16 cellular contexts compared by ENCODE assay signal in genomic region chr3:155876037-155876436, GRCh38.
"Had no signal": no experiment of that assay in that cellular context is flagged by ENCODE, and none has a peak within 500 bp of the region (broad histone marks: within the 10 kb centered on the region; RNA-seq: fewer than 3 reads in every experiment).

No MANE protein-coding gene starts in this region.

- H3K36me3 Mint-ChIP-seq: immature natural killer cell, memory B cell had no signal

- H3K36me3 ChIP-seq: colonic mucosa, gastrocnemius medialis, thoracic aorta had no signal

- H3K4me1 ChIP-seq: colonic mucosa had no signal

- H3K9me3 Mint-ChIP-seq: activated CD4-positive, alpha-beta memory T cell treated with anti-CD3 and anti-CD28 coated beads, Interleukin-2, amount 10 ng/mL, durations not matched to agents 7 days and 5 days; activated naive CD8-positive, alpha-beta T cell treated with anti-CD3 and anti-CD28 coated beads for 36 hours; immature natural killer cell; memory B cell; naive thymus-derived CD8-positive, alpha-beta T cell; stimulated activated naive B cell treated with anti-CD40 and anti-IgM and Interleukin-4, amounts not matched to agents 10 μg/mL and 1 μg/mL and 100 μg/mL, for 72 hours; T-helper 2 cell treated with Interferon-gamma antibody and Interleukin-4, amounts not matched to agents 5 μg/mL and 100 μg/mL, for 36 hours had no signal

- DNase-seq: activated CD4-positive, alpha-beta memory T cell treated with anti-CD3 and anti-CD28 coated beads, Interleukin-2, amount 10 ng/mL, durations not matched to agents 7 days and 5 days; activated CD4-positive, alpha-beta T cell treated with anti-CD3 and anti-CD28 coated beads for 48 hours; activated CD4-positive, CD25-positive, alpha-beta regulatory T cell; activated CD8-positive, alpha-beta memory T cell treated with anti-CD3 and anti-CD28 coated beads, Interleukin-2, amount 10 ng/mL, durations not matched to agents 7 days and 5 days; activated naive CD8-positive, alpha-beta T cell treated with anti-CD3 and anti-CD28 coated beads for 36 hours; amniotic stem cell; colonic mucosa; gastrocnemius medialis; immature natural killer cell; kidney glomerular epithelial cell; naive thymus-derived CD8-positive, alpha-beta T cell; posterior cingulate gyrus; stimulated activated naive B cell treated with anti-CD40 and anti-IgM and Interleukin-4, amounts not matched to agents 10 μg/mL and 1 μg/mL and 100 μg/mL, for 72 hours had no signal

- H3K9me3 ChIP-seq: colonic mucosa, gastrocnemius medialis, thoracic aorta had no signal

- H3K27ac ChIP-seq: colonic mucosa, gastrocnemius medialis, thoracic aorta had no signal

- H3K27me3 ChIP-seq: colonic mucosa, gastrocnemius medialis had no signal

- H3K4me3 ChIP-seq: colonic mucosa, gastrocnemius medialis, thoracic aorta had no signal

- H3K27ac Mint-ChIP-seq: activated CD4-positive, alpha-beta memory T cell treated with anti-CD3 and anti-CD28 coated beads, Interleukin-2, amount 10 ng/mL, durations not matched to agents 7 days and 5 days; activated CD8-positive, alpha-beta memory T cell treated with anti-CD3 and anti-CD28 coated beads, Interleukin-2, amount 10 ng/mL, durations not matched to agents 7 days and 5 days; activated naive CD8-positive, alpha-beta T cell treated with anti-CD3 and anti-CD28 coated beads for 36 hours; immature natural killer cell; memory B cell; T-helper 2 cell treated with Interferon-gamma antibody and Interleukin-4, amounts not matched to agents 5 μg/mL and 100 μg/mL, for 36 hours had no signal

- H3K4me3 Mint-ChIP-seq: activated CD4-positive, alpha-beta memory T cell treated with anti-CD3 and anti-CD28 coated beads, Interleukin-2, amount 10 ng/mL, durations not matched to agents 7 days and 5 days; activated CD8-positive, alpha-beta memory T cell treated with anti-CD3 and anti-CD28 coated beads, Interleukin-2, amount 10 ng/mL, durations not matched to agents 7 days and 5 days; activated naive CD8-positive, alpha-beta T cell treated with anti-CD3 and anti-CD28 coated beads for 36 hours; immature natural killer cell; memory B cell; stimulated activated naive B cell treated with anti-CD40 and anti-IgM and Interleukin-4, amounts not matched to agents 10 μg/mL and 1 μg/mL and 100 μg/mL, for 72 hours; T-helper 2 cell treated with Interferon-gamma antibody and Interleukin-4, amounts not matched to agents 5 μg/mL and 100 μg/mL, for 36 hours had no signal

- H3K27me3 Mint-ChIP-seq: activated CD4-positive, alpha-beta memory T cell treated with anti-CD3 and anti-CD28 coated beads, Interleukin-2, amount 10 ng/mL, durations not matched to agents 7 days and 5 days; activated CD8-positive, alpha-beta memory T cell treated with anti-CD3 and anti-CD28 coated beads, Interleukin-2, amount 10 ng/mL, durations not matched to agents 7 days and 5 days; activated naive CD8-positive, alpha-beta T cell treated with anti-CD3 and anti-CD28 coated beads for 36 hours; memory B cell; naive thymus-derived CD8-positive, alpha-beta T cell; stimulated activated naive B cell treated with anti-CD40 and anti-IgM and Interleukin-4, amounts not matched to agents 10 μg/mL and 1 μg/mL and 100 μg/mL, for 72 hours had no signal
